In genomic region chr3:194497799-194498575, GRCh38 we compare ENCODE assay signal across 1 cellular context.
TF ChIP-seq lines count a peak whose summit lies in the region.

No MANE protein-coding gene starts in this region.

TF ChIP-seq in HepG2, 621 proteins besides CTCF, POLR2A, EP300 and RAD21 (continued from another document and continues in another):
- TF ChIP-seq GABPA (IDR thresholded peaks at IDR 0.05; ENCODE audit: low read depth, low read length) (no peak), GABPA (CRISPR knock-in tag; IDR thresholded peaks at IDR 0.05; ENCODE audit: low read depth) (peak; percentile 34; the same call in 1 of the 2 replicates), ZGPAT (CRISPR knock-in tag; IDR thresholded peaks at IDR 0.05) (0 out of 2 replicates have a peak, but pooled peaks have one; percentile 39), ZNF224 (CRISPR knock-in tag; IDR thresholded peaks at IDR 0.05) (0 out of 2 replicates have a peak, but pooled peaks have one; percentile 44), HMG20B (CRISPR knock-in tag; conservative IDR thresholded peaks at IDR 0.05) (no peak), ZNF317 (CRISPR knock-in tag; IDR thresholded peaks at IDR 0.05) (0 out of 2 replicates have a peak, but pooled peaks have one; percentile 12), FOSL2 (CRISPR knock-in tag; IDR thresholded peaks at IDR 0.05) (0 out of 2 replicates have a peak, but pooled peaks have one; percentile 9), ZNF230 (CRISPR knock-in tag; IDR thresholded peaks at IDR 0.05) (0 out of 2 replicates have a peak, but pooled peaks have one; percentile 26), SAP130 (CRISPR knock-in tag; IDR thresholded peaks at IDR 0.05; ENCODE audit: low read depth) (peak; percentile 46; the same call in 1 of the 2 replicates), SOX6 (IDR thresholded peaks at IDR 0.05) (no peak), SOX6 (CRISPR knock-in tag; IDR thresholded peaks at IDR 0.05) (peak; percentile 62), KDM2A (CRISPR knock-in tag; IDR thresholded peaks at IDR 0.05; ENCODE audit: borderline replicate concordance, low read depth) (0 out of 2 replicates have a peak, but pooled peaks have one; percentile 7), PAWR (CRISPR knock-in tag; IDR thresholded peaks at IDR 0.05; ENCODE audit: borderline replicate concordance) (no peak), RARA (CRISPR knock-in tag; IDR thresholded peaks at IDR 0.05) (peak; percentile 92), ATF4 (CRISPR knock-in tag; IDR thresholded peaks at IDR 0.05) (peak in 1 of 2 experiments; percentile 63; a peak in 1 of 4 replicates), ARID4A (CRISPR knock-in tag; IDR thresholded peaks at IDR 0.05; ENCODE audit: borderline replicate concordance) (peak; percentile 29; the same call in 1 of the 2 replicates), ARNTL (CRISPR knock-in tag; IDR thresholded peaks at IDR 0.05) (no peak), GATAD2A (CRISPR knock-in tag; IDR thresholded peaks at IDR 0.05) (peak; percentile 30), REPIN1 (CRISPR knock-in tag; IDR thresholded peaks at IDR 0.05; ENCODE audit: borderline replicate concordance, low read depth) (0 out of 2 replicates have a peak, but pooled peaks have one; percentile 44), ZSCAN22 (CRISPR knock-in tag; IDR thresholded peaks at IDR 0.05) (no peak), ZNF121 (CRISPR knock-in tag; IDR thresholded peaks at IDR 0.05) (peak; percentile 62), GABPB1 (CRISPR knock-in tag; IDR thresholded peaks at IDR 0.05) (peak; percentile 14; the same call in 1 of the 2 replicates), MED1 (CRISPR knock-in tag; IDR thresholded peaks at IDR 0.05) (peak; percentile 33; the same call in 1 of the 2 replicates), ARID5B (CRISPR knock-in tag; IDR thresholded peaks at IDR 0.05) (peak; percentile 48), SOX13 (IDR thresholded peaks at IDR 0.05) (no peak), SOX13 (CRISPR knock-in tag; conservative IDR thresholded peaks at IDR 0.05 in 1 of 2, IDR thresholded peaks at IDR 0.05 in 1 of 2) (peak in 1 of 2 experiments; percentile 18; a peak in 1 of 4 replicates), ZSCAN30 (CRISPR knock-in tag; IDR thresholded peaks at IDR 0.05) (no peak), NFATC3 (CRISPR knock-in tag; IDR thresholded peaks at IDR 0.05) (no peak), HOXA3 (CRISPR knock-in tag; IDR thresholded peaks at IDR 0.05) (no peak), ZNF18 (CRISPR knock-in tag; IDR thresholded peaks at IDR 0.05; ENCODE audit: insufficient replicate concordance) (peak; percentile 43), ZEB1 (IDR thresholded peaks at IDR 0.05; ENCODE audit: insufficient replicate concordance, low read depth) (peak; percentile 39), ZNF296 (CRISPR knock-in tag; conservative IDR thresholded peaks at IDR 0.05) (no peak), NFIC (IDR thresholded peaks at IDR 0.05; ENCODE audit: low read length) (no peak), MXI1 (IDR thresholded peaks at IDR 0.05; ENCODE audit: borderline replicate concordance, low read depth, low read length) (peak; percentile 46; the same call in 1 of the 3 replicates), ZNF343 (CRISPR knock-in tag; IDR thresholded peaks at IDR 0.05) (no peak), ZNF652 (CRISPR knock-in tag; IDR thresholded peaks at IDR 0.05; ENCODE audit: borderline replicate concordance, low read depth) (no peak), FOXP1 (IDR thresholded peaks at IDR 0.05) (no peak), FOXP1 (CRISPR knock-in tag; IDR thresholded peaks at IDR 0.05) (peak; percentile 50), TCF7 (IDR thresholded peaks at IDR 0.05; ENCODE audit: low read depth) (0 out of 2 replicates have a peak, but pooled peaks have one; percentile 3), NR1H2 (CRISPR knock-in tag; IDR thresholded peaks at IDR 0.05; ENCODE audit: borderline replicate concordance, low read depth) (no peak), ZNF292 (CRISPR knock-in tag; IDR thresholded peaks at IDR 0.05; ENCODE audit: borderline replicate concordance, low read depth) (0 out of 2 replicates have a peak, but pooled peaks have one; percentile 9), ZNF792 (CRISPR knock-in tag; IDR thresholded peaks at IDR 0.05) (0 out of 2 replicates have a peak, but pooled peaks have one; percentile 15), TCF7L2 (IDR thresholded peaks at IDR 0.05; ENCODE audit: low read depth, low read length) (no peak), RORA (CRISPR knock-in tag; IDR thresholded peaks at IDR 0.05) (peak; percentile 80; the same call in 1 of the 2 replicates), PAXIP1 (CRISPR knock-in tag; conservative IDR thresholded peaks at IDR 0.05) (peak; percentile 69), STAT6 (CRISPR knock-in tag; IDR thresholded peaks at IDR 0.05; ENCODE audit: borderline replicate concordance) (0 out of 2 replicates have a peak, but pooled peaks have one; percentile 34), AKAP8 (CRISPR knock-in tag; IDR thresholded peaks at IDR 0.05) (no peak), HDAC1 (CRISPR knock-in tag; IDR thresholded peaks at IDR 0.05) (peak; percentile 42; the same call in 1 of the 2 replicates), HNF4A (CRISPR knock-in tag; IDR thresholded peaks at IDR 0.05) (peak; percentile 49; the same call in 1 of the 2 replicates), ZNF788 (CRISPR knock-in tag; IDR thresholded peaks at IDR 0.05; ENCODE audit: borderline replicate concordance) (peak; percentile 30; the same call in 1 of the 2 replicates)
